ENCODE assay signal across 1 cellular context in genomic region chr9:33112099-33112498, GRCh38.
TF ChIP-seq lines count a peak whose summit lies in the region.

No MANE protein-coding gene starts in this region.

TF ChIP-seq in GM23338, 12 proteins besides CTCF, POLR2A, EP300 and RAD21:
- no peak for TF ChIP-seq JUNB (IDR thresholded peaks at IDR 0.05; ENCODE audit: unreplicated experiment)
- no peak for TF ChIP-seq STAT1 (IDR thresholded peaks at IDR 0.05; ENCODE audit: unreplicated experiment)
- TF ChIP-seq ZNF331 (CRISPR knock-in tag; IDR thresholded peaks at IDR 0.05; ENCODE audit: low read depth) = no peak
TF ChIP-seq in GM23338: peak in this region for 0.
